9 cellular contexts compared by ENCODE assay signal in the genomic region with DNA sequence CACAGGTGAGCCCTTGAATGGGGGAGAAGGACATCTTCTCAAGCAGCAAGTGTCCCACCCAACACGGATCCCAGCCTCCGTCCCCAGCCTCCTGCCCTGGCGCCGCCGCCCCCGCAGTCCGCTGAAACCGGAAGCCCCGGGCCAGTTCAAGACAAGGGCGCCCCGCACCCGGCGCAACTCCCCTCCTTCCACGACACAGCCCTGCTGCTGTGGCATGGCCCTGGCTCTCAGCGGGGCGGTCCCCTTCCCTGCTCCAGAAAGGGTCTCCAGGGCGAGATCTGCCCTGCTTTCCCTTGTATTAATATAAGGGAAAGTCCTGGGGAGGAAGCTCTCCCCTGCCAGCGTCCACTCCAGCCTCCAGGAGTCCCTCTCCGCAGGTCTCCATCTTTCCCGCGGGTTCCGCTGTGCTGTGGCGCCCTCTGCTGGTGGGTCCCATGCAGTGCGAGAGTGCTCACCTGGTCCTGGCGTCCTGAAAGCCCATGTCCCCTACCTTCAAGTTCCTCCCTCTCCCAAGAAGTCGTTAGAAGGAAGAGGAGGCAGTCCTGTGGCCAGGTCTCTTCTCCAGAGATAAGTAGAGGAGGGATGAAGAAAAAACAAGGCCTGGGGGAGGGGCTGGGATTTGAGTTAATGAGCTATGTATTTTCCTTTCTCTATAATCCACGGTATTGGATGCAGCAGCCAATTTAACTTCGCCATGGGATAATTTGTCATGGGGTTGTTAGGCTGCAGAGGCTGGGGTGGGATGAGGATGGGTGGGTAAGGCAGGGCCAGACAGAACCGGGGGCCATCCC.
DNase-seq lines count a peak whose midpoint lies in the region; ATAC-seq and TF ChIP-seq lines count a peak whose summit lies in the region.
"Had no signal": no experiment of that assay in that cellular context is flagged by ENCODE, and none has a peak within 500 bp of the region (broad histone marks: within the 10 kb centered on the region; RNA-seq: fewer than 3 reads in every experiment).

No MANE protein-coding gene starts in this region.

- H3K4me3 Mint-ChIP-seq in effector memory CD8-positive, alpha-beta T cell, result peak overlapping the region in 1 of 2 donors; percentile 43
- no peak overlapping the region for H3K4me3 Mint-ChIP-seq in neural progenitor cell

- H3K36me3 Mint-ChIP-seq in effector memory CD8-positive, alpha-beta T cell (ENCODE audit: insufficient read depth), result no peaks in the 10 kb centered on the region
- no peaks in the 10 kb centered on the region for H3K36me3 Mint-ChIP-seq in neural progenitor cell

- DNase-seq in NCI-H1436 (lab: John Stamatoyannopoulos, UW) (peak; percentile 66), NCI-H1436 treated with DMSO at 0.1 percent for 48 hours (lab: John Stamatoyannopoulos, UW) (no peak), NCI-H146 treated with DMSO at 0.1 percent for 48 hours (lab: John Stamatoyannopoulos, UW; ENCODE audit: unreplicated experiment) (peak; percentile 86), neural progenitor cell (ENCODE audit: low spot score) (peak; percentile 83), aorta (no peak)
- peak; percentile 81 for DNase-seq in activated CD4-positive, alpha-beta T cell treated with anti-CD3 and anti-CD28 coated beads for 48 hours
- DNase-seq in effector memory CD8-positive, alpha-beta T cell, result peak; percentile 24 to 35 (median 31)

- H3K4me3 ChIP-seq in neural progenitor cell, result no peak overlapping the region
- no peak overlapping the region for H3K4me3 ChIP-seq in aorta (ENCODE audit: low read length in 2 of 2)
- H3K4me3 ChIP-seq: BLaER1 had no signal

- H3K4me1 Mint-ChIP-seq in effector memory CD8-positive, alpha-beta T cell (ENCODE audit: low read depth in 2 of 2), result peaks cover 6 to 9% of the 10 kb centered on the region in 2 donors
- no peaks in the 10 kb centered on the region for H3K4me1 Mint-ChIP-seq in neural progenitor cell

- H3K36me3 ChIP-seq in neural progenitor cell, result no peaks in the 10 kb centered on the region
- H3K36me3 ChIP-seq in aorta (ENCODE audit: control insufficient read depth in 1 of 2, insufficient read depth in 2 of 2, low read length in 1 of 2), result no peaks in the 10 kb centered on the region
- H3K36me3 ChIP-seq: BLaER1 had no signal

- H3K9ac ChIP-seq in neural progenitor cell, result no peak overlapping the region
- H3K9ac ChIP-seq: BLaER1 had no signal

- H3K4me1 ChIP-seq in neural progenitor cell (no peaks in the 10 kb centered on the region), aorta (ENCODE audit: control insufficient read depth in 1 of 2, insufficient read depth in 2 of 2, low read length in 2 of 2) (no peaks in the 10 kb centered on the region)
- H3K4me1 ChIP-seq: BLaER1 had no signal

- H3K4me2 ChIP-seq in neural progenitor cell, result peak overlapping the region; percentile 45
- H3K4me2 ChIP-seq: BLaER1 had no signal

- H3K27me3 ChIP-seq in neural progenitor cell (no peaks in the 10 kb centered on the region), aorta (ENCODE audit: control insufficient read depth in 1 of 2, insufficient read depth in 2 of 2, low read length in 1 of 2) (no peaks in the 10 kb centered on the region)
- H3K27me3 ChIP-seq: BLaER1 had no signal

- H3K9me3 Mint-ChIP-seq in effector memory CD8-positive, alpha-beta T cell, result peaks cover 0 to 1% of the 10 kb centered on the region in 2 donors
- H3K9me3 Mint-ChIP-seq in neural progenitor cell, result peaks cover 2% of the 10 kb centered on the region

- H3K27ac ChIP-seq in neural progenitor cell (no peak overlapping the region), aorta (ENCODE audit: low read depth in 1 of 2, low read length in 2 of 2) (no peak overlapping the region)
- H3K27ac ChIP-seq: BLaER1 had no signal

- H2AFZ ChIP-seq in neural progenitor cell (replicated peaks), result peak overlapping the region; percentile 95

- H3K27ac Mint-ChIP-seq in effector memory CD8-positive, alpha-beta T cell, result peak overlapping the region in 1 of 2 donors; percentile 32
- H3K27ac Mint-ChIP-seq in neural progenitor cell, result no peak overlapping the region

- ATAC-seq in effector memory CD8-positive, alpha-beta T cell (replicated peaks), result peak; percentile 31
- ATAC-seq in aorta (ENCODE audit: low FRiP score), result no peak
- ATAC-seq in HG03457 (IDR thresholded peaks at IDR 0.05; ENCODE audit: unreplicated experiment), result no peak

- WGBS in aorta, 2 donors, result 44 to 51% methylated on average over 29 of the region's 29 CpGs

- H3K9me3 ChIP-seq in neural progenitor cell (ENCODE audit: low read depth), result no peaks in the 10 kb centered on the region
- H3K9me3 ChIP-seq in aorta (ENCODE audit: control insufficient read depth, low read length), result peaks cover 2% of the 10 kb centered on the region

- intact Hi-C loops in aorta (cut with DNase I), result loop anchor here in 1 of 2 donors (10.0 kb wide), 1 partner anchor 540 kb away; no protein-coding TSS in a partner anchor

- H3F3A ChIP-seq in neural progenitor cell (ENCODE audit: low read depth), result peaks cover 7% of the 10 kb centered on the region

- peaks cover 34 to 56% of the 10 kb centered on the region in 2 donors for H3K27me3 Mint-ChIP-seq in effector memory CD8-positive, alpha-beta T cell
- peaks cover 16% of the 10 kb centered on the region for H3K27me3 Mint-ChIP-seq in neural progenitor cell (ENCODE audit: insufficient read depth, low read depth)

- TF ChIP-seq CTCF in neural progenitor cell (IDR thresholded peaks at IDR 0.05), result peak; percentile 99

- no peaks in the 10 kb centered on the region for H4K20me1 ChIP-seq in neural progenitor cell (ENCODE audit: low read depth)
- H4K20me1 ChIP-seq: BLaER1 had no signal

- H3K79me2 ChIP-seq in neural progenitor cell (ENCODE audit: low read depth), result no peaks in the 10 kb centered on the region

Comparison
In these comparisons a context has a peak if more than half of its experiments do, and no peak if none do; other contexts are left out.
1. DNase-seq: peak in NCI-H1436 (single experiment), NCI-H146 treated with DMSO at 0.1 percent for 48 hours (single experiment), activated CD4-positive, alpha-beta T cell treated with anti-CD3 and anti-CD28 coated beads for 48 hours (single experiment), effector memory CD8-positive, alpha-beta T cell (3 of 3) and neural progenitor cell (single experiment); none in NCI-H1436 treated with DMSO at 0.1 percent for 48 hours (single experiment) and aorta (0 of 2).